Comparison of ENCODE assay signal across 8 cellular contexts in the genomic region with DNA sequence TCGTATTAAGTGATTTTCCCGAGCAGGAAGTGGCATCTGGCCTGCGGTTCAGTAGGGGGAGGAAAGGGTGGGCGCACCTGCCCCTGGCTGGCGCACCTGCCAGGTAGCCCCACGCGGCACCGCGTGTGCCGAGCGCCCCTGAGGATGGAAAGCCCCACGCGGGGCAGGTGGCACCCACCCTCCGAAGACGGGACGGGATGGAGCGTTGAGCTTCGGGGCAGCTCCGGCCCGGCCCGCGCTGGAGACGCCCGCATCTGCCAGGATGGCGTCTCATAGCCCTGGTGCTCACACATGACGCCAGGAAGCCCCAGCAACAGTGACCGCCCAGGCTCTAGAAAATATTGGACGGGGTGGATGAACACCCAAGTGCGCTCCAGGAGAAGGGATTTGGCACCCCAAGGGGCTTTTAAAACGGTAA. TPM values are rescaled to one million over a fixed set of nuclear protein-coding genes. Genes with fewer than 3 reads are reported as not detected.
DNase-seq lines count a peak whose midpoint lies in the region; ATAC-seq and TF ChIP-seq lines count a peak whose summit lies in the region.

No MANE protein-coding gene starts in this region.

- peak overlapping the region; percentile 87 for H3K4me3 Mint-ChIP-seq in activated CD4-positive, alpha-beta T cell treated with anti-CD3 and anti-CD28 coated beads, Interleukin-2, amount 10 ng/mL, durations not matched to agents 24 days and 14 days
- peak overlapping the region; percentile 87 for H3K4me3 Mint-ChIP-seq in stimulated activated memory B cell treated with anti-CD40 and anti-IgM and Interleukin-4, amounts not matched to agents 10 μg/mL and 1 μg/mL and 100 μg/mL, for 72 hours

- peak overlapping the region; percentile 43 to 71 for H3K4me3 ChIP-seq in right atrium auricular region

- H3K27me3 ChIP-seq in right atrium auricular region: no peaks in the 10 kb centered on the region

- no peaks in the 10 kb centered on the region for H3K9me3 ChIP-seq in right atrium auricular region

- intact Hi-C loops in activated CD4-positive, alpha-beta T cell treated with anti-CD3 and anti-CD28 coated beads, Interleukin-2, amount 10 ng/mL, durations not matched to agents 24 days and 14 days (cut with micrococcal nuclease): loop anchor here (10.0 kb wide), 1 partner anchor 562 kb away; a partner anchor contains a TSS

- peak overlapping the region; percentile 92 for H3K27ac Mint-ChIP-seq in activated CD4-positive, alpha-beta T cell treated with anti-CD3 and anti-CD28 coated beads, Interleukin-2, amount 10 ng/mL, durations not matched to agents 24 days and 14 days
- peak overlapping the region; percentile 92 for H3K27ac Mint-ChIP-seq in stimulated activated memory B cell treated with anti-CD40 and anti-IgM and Interleukin-4, amounts not matched to agents 10 μg/mL and 1 μg/mL and 100 μg/mL, for 72 hours

- peaks cover 31% of the 10 kb centered on the region for H3K27me3 Mint-ChIP-seq in activated CD4-positive, alpha-beta T cell treated with anti-CD3 and anti-CD28 coated beads, Interleukin-2, amount 10 ng/mL, durations not matched to agents 24 days and 14 days
- H3K27me3 Mint-ChIP-seq in stimulated activated memory B cell treated with anti-CD40 and anti-IgM and Interleukin-4, amounts not matched to agents 10 μg/mL and 1 μg/mL and 100 μg/mL, for 72 hours: no peaks in the 10 kb centered on the region

- H3K4me1 Mint-ChIP-seq in activated CD4-positive, alpha-beta T cell treated with anti-CD3 and anti-CD28 coated beads, Interleukin-2, amount 10 ng/mL, durations not matched to agents 24 days and 14 days: peaks cover 15% of the 10 kb centered on the region
- peaks cover 27% of the 10 kb centered on the region for H3K4me1 Mint-ChIP-seq in stimulated activated memory B cell treated with anti-CD40 and anti-IgM and Interleukin-4, amounts not matched to agents 10 μg/mL and 1 μg/mL and 100 μg/mL, for 72 hours

- peak; percentile 66 for DNase-seq in activated CD4-positive, alpha-beta T cell treated with anti-CD3 and anti-CD28 coated beads, Interleukin-2, amount 10 ng/mL, durations not matched to agents 24 days and 14 days
- no peak for DNase-seq in activated CD4-positive, alpha-beta T cell treated with anti-CD3 and anti-CD28 coated beads, Interleukin-2, amount 50 U/mL, for 4 hours
- DNase-seq in activated T-cell treated with anti-CD3 and anti-CD28 coated beads, Interleukin-2, amount 50 U/mL, for 48 hours: peak; percentile 48 to 54
- peak; percentile 66 for DNase-seq in right atrium auricular region (ENCODE audit: low spot score)
- no peak for DNase-seq in H4 (ENCODE audit: low spot score)
- no peak for DNase-seq in NK-92 (lab: John Stamatoyannopoulos, UW; ENCODE audit: unreplicated experiment)
- DNase-seq in ACHN: no peak

- in situ Hi-C loops in ACHN (cut with HindIII; ENCODE audit: low pct_ligation_motif_present, low pct_unique_long_range_greater_than_20kb, low sequenced_read_pairs): no loop called here

- no peaks in the 10 kb centered on the region for H3K36me3 ChIP-seq in right atrium auricular region

- ATAC-seq in stimulated activated memory B cell treated with anti-CD40 and anti-IgM and Interleukin-4, amounts not matched to agents 10 μg/mL and 1 μg/mL and 100 μg/mL, for 72 hours: no peak

- no peak for TF ChIP-seq CTCF in right atrium auricular region (IDR thresholded peaks at IDR 0.05)

- no peaks in the 10 kb centered on the region for H3K9me3 Mint-ChIP-seq in activated CD4-positive, alpha-beta T cell treated with anti-CD3 and anti-CD28 coated beads, Interleukin-2, amount 10 ng/mL, durations not matched to agents 24 days and 14 days
- H3K9me3 Mint-ChIP-seq in stimulated activated memory B cell treated with anti-CD40 and anti-IgM and Interleukin-4, amounts not matched to agents 10 μg/mL and 1 μg/mL and 100 μg/mL, for 72 hours: no peaks in the 10 kb centered on the region

- peaks cover 8% of the 10 kb centered on the region for H3K36me3 Mint-ChIP-seq in activated CD4-positive, alpha-beta T cell treated with anti-CD3 and anti-CD28 coated beads, Interleukin-2, amount 10 ng/mL, durations not matched to agents 24 days and 14 days (ENCODE audit: low read depth)
- H3K36me3 Mint-ChIP-seq in stimulated activated memory B cell treated with anti-CD40 and anti-IgM and Interleukin-4, amounts not matched to agents 10 μg/mL and 1 μg/mL and 100 μg/mL, for 72 hours: peaks cover under 1% of the 10 kb centered on the region

- peak overlapping the region; percentile 95 to 96 for H3K27ac ChIP-seq in right atrium auricular region

- H3K4me1 ChIP-seq in right atrium auricular region: peaks cover 0 to 33% of the 10 kb centered on the region in 2 donors

RNA-seq across cellular contexts. Expression of a gene that starts 2.5 kb away (rescaled TPM):
- 105 and 107 TPM in 2 replicates for total RNA-seq in activated CD4-positive, alpha-beta T cell treated with anti-CD3 and anti-CD28 coated beads, Interleukin-2, amount 10 ng/mL, durations not matched to agents 24 days and 14 days
- total RNA-seq in right atrium auricular region: 10 to 100 TPM; 19.0 to 20.2 TPM
- total RNA-seq in H4 (2014; rRNA removed; shearing (Covaris generic)): 3.2 and 4.3 TPM in 2 replicates

Comparison
In these comparisons a context has a peak if more than half of its experiments do, and no peak if none do; other contexts are left out.
1. DNase-seq: peak in activated CD4-positive, alpha-beta T cell treated with anti-CD3 and anti-CD28 coated beads, Interleukin-2, amount 10 ng/mL, durations not matched to agents 24 days and 14 days (single experiment), activated T-cell treated with anti-CD3 and anti-CD28 coated beads, Interleukin-2, amount 50 U/mL, for 48 hours (2 of 2) and right atrium auricular region (single experiment); none in activated CD4-positive, alpha-beta T cell treated with anti-CD3 and anti-CD28 coated beads, Interleukin-2, amount 50 U/mL, for 4 hours (0 of 2), H4 (single experiment), NK-92 (single experiment) and ACHN (single experiment).